Comparison of ENCODE assay signal across 10 cellular contexts in the genomic region with DNA sequence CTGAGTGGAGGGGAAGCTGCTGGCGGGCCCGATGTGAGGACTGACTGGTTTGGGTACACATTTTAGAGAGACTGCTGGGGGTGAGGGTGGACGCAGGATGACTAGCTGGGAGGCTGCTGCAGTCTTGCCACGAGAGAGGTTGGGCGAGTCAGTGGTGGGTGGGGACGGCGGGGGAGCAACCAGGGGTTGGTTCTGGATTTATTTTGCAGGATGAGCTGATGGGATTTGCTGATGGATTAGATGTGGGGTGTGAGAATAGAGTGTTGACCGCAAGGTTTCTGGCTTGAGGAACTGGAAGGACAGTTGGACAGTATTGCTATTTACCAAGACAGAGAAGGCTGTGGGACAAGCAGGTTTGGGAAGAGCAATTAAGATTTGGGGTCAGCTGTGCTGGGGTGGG. TPM values are rescaled to one million over a fixed set of nuclear protein-coding genes. Genes with fewer than 3 reads are reported as not detected.
A peak's percentile ranks its signal among the peaks of the same experiment; 100 is the strongest.
DNase-seq lines count a peak whose midpoint lies in the region; ATAC-seq and TF ChIP-seq lines count a peak whose summit lies in the region.
"Had no signal": no experiment of that assay in that cellular context is flagged by ENCODE, and none has a peak within 500 bp of the region (broad histone marks: within the 10 kb centered on the region; RNA-seq: fewer than 3 reads in every experiment).

No MANE protein-coding gene starts in this region.

- H3K27ac ChIP-seq in neuronal stem cell (replicated peaks; ENCODE audit: low read length) = no peak overlapping the region

- no peak overlapping the region for H3K27ac Mint-ChIP-seq in immature natural killer cell
- H3K27ac Mint-ChIP-seq: stimulated activated naive CD8-positive, alpha-beta T cell treated with anti-CD3 and anti-CD28 coated beads, Interleukin-15, Interleukin-2, amounts not matched to agents 100 ng/mL and 50 ng/mL, for 24 hours had no signal

- no CpG with 5 or more reads among the region's 8 CpGs for WGBS in neuronal stem cell (ENCODE audit: extremely low coverage in 2 of 2, insufficient read length in 2 of 2, insufficient replicate concordance in 1 of 2), 2 donors

- H4K91ac ChIP-seq in neuronal stem cell (ENCODE audit: low read depth, low read length, poor library complexity) = no peak overlapping the region

- peaks cover 0 to 36% of the 10 kb centered on the region in 2 donors for H3K36me3 ChIP-seq in neuronal stem cell (replicated peaks in 1 of 2; ENCODE audit: control insufficient read depth in 2 of 2, insufficient read depth in 2 of 2, low read length in 2 of 2)

- H3K4me1 Mint-ChIP-seq in immature natural killer cell = no peaks in the 10 kb centered on the region

- no peak overlapping the region for H3K4me2 ChIP-seq in neuronal stem cell (ENCODE audit: insufficient read depth, low read length, poor library complexity, severe bottlenecking)

- peaks cover 15% of the 10 kb centered on the region for H3K79me1 ChIP-seq in neuronal stem cell (ENCODE audit: low read depth, low read length)

- H3K18ac ChIP-seq in neuronal stem cell (ENCODE audit: low read length) = peak overlapping the region; percentile 86

- no peak overlapping the region for H2BK15ac ChIP-seq in neuronal stem cell (ENCODE audit: low read length)

- H3K9ac ChIP-seq in neuronal stem cell (ENCODE audit: low read depth, low read length, poor library complexity) = peak overlapping the region; percentile 37

- H4K8ac ChIP-seq in neuronal stem cell (ENCODE audit: low read depth, low read length) = no peak overlapping the region

- DNase-seq in A172 (ENCODE audit: low spot score) (peak; percentile 34), NCI-H82 treated with DMSO at 0.1 percent for 48 hours (lab: John Stamatoyannopoulos, UW; ENCODE audit: unreplicated experiment) (peak; percentile 49), epithelial cell of esophagus (ENCODE audit: low read depth) (peak; percentile 46), neuronal stem cell (ENCODE audit: low spot score) (no peak), NCI-H774 (lab: John Stamatoyannopoulos, UW) (no peak), immature natural killer cell (no peak)
- DNase-seq in activated effector memory CD4-positive, alpha-beta T cell treated with anti-CD3 and anti-CD28 coated beads, Interleukin-2, amount 50 U/mL, for 16 hours = no peak
- DNase-seq: aorta had no signal

- no peak for ATAC-seq in activated CD4-positive, CD25-positive, alpha-beta regulatory T cell treated with anti-CD3 and anti-CD28 coated beads, Interleukin-2, amount 50 U/mL, for 24 hours

- no peak overlapping the region for H3K4me3 Mint-ChIP-seq in immature natural killer cell
- H3K4me3 Mint-ChIP-seq: stimulated activated naive CD8-positive, alpha-beta T cell treated with anti-CD3 and anti-CD28 coated beads, Interleukin-15, Interleukin-2, amounts not matched to agents 100 ng/mL and 50 ng/mL, for 24 hours had no signal

- H2AFZ ChIP-seq in neuronal stem cell (ENCODE audit: low read length) = no peak overlapping the region

- no peak overlapping the region for H2BK5ac ChIP-seq in neuronal stem cell (ENCODE audit: low read length)

- H3K27me3 Mint-ChIP-seq in immature natural killer cell (ENCODE audit: low read depth in 3 of 3) = peaks cover 0 to 4% (median 0%) of the 10 kb centered on the region in 3 donors
- H3K27me3 Mint-ChIP-seq: stimulated activated naive CD8-positive, alpha-beta T cell treated with anti-CD3 and anti-CD28 coated beads, Interleukin-15, Interleukin-2, amounts not matched to agents 100 ng/mL and 50 ng/mL, for 24 hours had no signal

- no peak overlapping the region for H2BK12ac ChIP-seq in neuronal stem cell (ENCODE audit: low read length)

- no peak overlapping the region for H3K4ac ChIP-seq in neuronal stem cell (ENCODE audit: low read length)

- H3K27me3 ChIP-seq in neuronal stem cell (ENCODE audit: control insufficient read depth in 3 of 3, insufficient read depth in 3 of 3, low read depth in 1 of 3, low read length in 3 of 3) = no peaks in the 10 kb centered on the region

- H3K23ac ChIP-seq in neuronal stem cell (ENCODE audit: low read depth, low read length, poor library complexity) = no peak overlapping the region

- H3K4me1 ChIP-seq in neuronal stem cell (ENCODE audit: control insufficient read depth in 2 of 2, insufficient read depth in 1 of 2, low read depth in 1 of 2, low read length in 2 of 2) = peaks cover 25 to 55% of the 10 kb centered on the region in 2 donors

- H3K36me3 Mint-ChIP-seq in immature natural killer cell = no peaks in the 10 kb centered on the region

- H3K9me3 Mint-ChIP-seq in immature natural killer cell = no peaks in the 10 kb centered on the region
- H3K9me3 Mint-ChIP-seq: stimulated activated naive CD8-positive, alpha-beta T cell treated with anti-CD3 and anti-CD28 coated beads, Interleukin-15, Interleukin-2, amounts not matched to agents 100 ng/mL and 50 ng/mL, for 24 hours had no signal

- H3K4me3 ChIP-seq in epithelial cell of esophagus (ENCODE audit: low read length) (no peak overlapping the region), neuronal stem cell (ENCODE audit: low read length in 2 of 2) (no peak overlapping the region)

- no peak overlapping the region for H2BK120ac ChIP-seq in neuronal stem cell (ENCODE audit: low read depth, low read length)

- peaks cover 0 to 1% of the 10 kb centered on the region in 2 donors for H3K9me3 ChIP-seq in neuronal stem cell (replicated peaks in 1 of 2; ENCODE audit: control insufficient read depth in 2 of 2, insufficient read depth in 1 of 2, low read depth in 1 of 2, low read length in 2 of 2)

- H3K14ac ChIP-seq in neuronal stem cell (ENCODE audit: low read length) = peak overlapping the region; percentile 0

- TF ChIP-seq CTCF in epithelial cell of esophagus (IDR thresholded peaks at IDR 0.05; ENCODE audit: insufficient read depth, low read depth, low read length, missing control alignments) = no peak

- H2AK5ac ChIP-seq in neuronal stem cell (ENCODE audit: low read depth, low read length) = peak overlapping the region; percentile 4

RNA-seq across cellular contexts. Expression of gene NDST1, which starts 5.8 kb away (rescaled TPM):
- 55.4 and 77.8 TPM in 2 replicates for total RNA-seq in A172 (2014; rRNA removed; shearing (Covaris generic))
- polyA plus RNA-seq in neuronal stem cell (2013, experiment 1 of 2) = 27.1 TPM
- polyA plus RNA-seq in neuronal stem cell (2013, experiment 2 of 2) = 25.9 TPM
- 1 to 10 TPM; 1.2 to 3.2 (median 1.4) TPM for polyA plus RNA-seq in immature natural killer cell

RNA-seq across cellular contexts. Expression of gene RPS14, which starts 52.6 kb away (rescaled TPM):
- 2,916 and 3,804 TPM in 2 replicates for total RNA-seq in A172 (2014; rRNA removed; shearing (Covaris generic))
- 5,106 TPM for polyA plus RNA-seq in neuronal stem cell (2013, experiment 1 of 2)
- polyA plus RNA-seq in neuronal stem cell (2013, experiment 2 of 2) = 5,095 TPM
- polyA plus RNA-seq in immature natural killer cell = 1,000 to 10,000 TPM; 3,321 to 6,011 (median 3,509) TPM

Comparison
In these comparisons a context has a peak if more than half of its experiments do, and no peak if none do; other contexts are left out.
1. DNase-seq: peak in A172 (single experiment), NCI-H82 treated with DMSO at 0.1 percent for 48 hours (single experiment) and epithelial cell of esophagus (single experiment); none in neuronal stem cell (single experiment), NCI-H774 (single experiment), activated effector memory CD4-positive, alpha-beta T cell treated with anti-CD3 and anti-CD28 coated beads, Interleukin-2, amount 50 U/mL, for 16 hours (single experiment) and immature natural killer cell (0 of 3).